2 cellular contexts compared by ENCODE assay signal in the genomic region with DNA sequence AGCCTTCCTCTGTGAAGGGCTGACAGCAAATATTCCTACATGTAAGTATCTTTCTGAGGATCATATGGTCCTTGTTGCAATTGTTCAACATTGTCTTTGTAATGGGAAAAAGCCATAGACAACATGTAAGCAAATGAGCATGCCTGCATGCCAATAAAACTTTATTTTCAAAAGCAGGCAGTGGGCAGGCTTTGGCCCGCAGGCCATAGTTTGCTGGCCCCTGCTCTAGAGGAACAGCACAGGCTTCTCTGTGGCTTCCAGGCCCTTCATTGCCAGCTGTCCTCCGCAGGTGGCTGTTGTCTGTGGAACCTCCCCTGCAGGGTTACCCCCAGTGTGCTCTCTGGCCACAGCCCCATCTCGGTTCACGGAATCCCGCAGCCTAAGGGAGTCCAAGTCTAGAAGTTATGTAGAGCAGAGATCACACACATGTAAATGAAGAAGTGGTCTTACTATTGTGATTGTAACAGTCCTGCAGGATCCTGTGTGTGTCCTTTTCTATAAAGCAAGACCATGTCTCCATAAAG.
TF ChIP-seq lines count a peak whose summit lies in the region.

No MANE protein-coding gene starts in this region.

TF ChIP-seq in HepG2, 621 proteins besides CTCF, POLR2A, EP300 and RAD21:
- TF ChIP-seq ZNF746 (CRISPR knock-in tag; IDR thresholded peaks at IDR 0.05), result no peak
- peak; percentile 31; the same call in 1 of the 2 replicates for TF ChIP-seq ZBTB40 (IDR thresholded peaks at IDR 0.05)
- peak; percentile 98 for TF ChIP-seq ZBTB40 (CRISPR knock-in tag; IDR thresholded peaks at IDR 0.05)
- no peak for TF ChIP-seq NFE2 (CRISPR knock-in tag; IDR thresholded peaks at IDR 0.05)
TF ChIP-seq in HepG2: peak in this region for 1.

TF ChIP-seq in WTC11, 78 proteins besides CTCF, POLR2A, EP300 and RAD21:
- TF ChIP-seq TEAD1 (CRISPR knock-in tag; IDR thresholded peaks at IDR 0.05), result no peak
- TF ChIP-seq ZNF423 (CRISPR knock-in tag; IDR thresholded peaks at IDR 0.05), result peak; percentile 68
TF ChIP-seq in WTC11: peak in this region for 1.
